8 cellular contexts compared by ENCODE assay signal in the genomic region with DNA sequence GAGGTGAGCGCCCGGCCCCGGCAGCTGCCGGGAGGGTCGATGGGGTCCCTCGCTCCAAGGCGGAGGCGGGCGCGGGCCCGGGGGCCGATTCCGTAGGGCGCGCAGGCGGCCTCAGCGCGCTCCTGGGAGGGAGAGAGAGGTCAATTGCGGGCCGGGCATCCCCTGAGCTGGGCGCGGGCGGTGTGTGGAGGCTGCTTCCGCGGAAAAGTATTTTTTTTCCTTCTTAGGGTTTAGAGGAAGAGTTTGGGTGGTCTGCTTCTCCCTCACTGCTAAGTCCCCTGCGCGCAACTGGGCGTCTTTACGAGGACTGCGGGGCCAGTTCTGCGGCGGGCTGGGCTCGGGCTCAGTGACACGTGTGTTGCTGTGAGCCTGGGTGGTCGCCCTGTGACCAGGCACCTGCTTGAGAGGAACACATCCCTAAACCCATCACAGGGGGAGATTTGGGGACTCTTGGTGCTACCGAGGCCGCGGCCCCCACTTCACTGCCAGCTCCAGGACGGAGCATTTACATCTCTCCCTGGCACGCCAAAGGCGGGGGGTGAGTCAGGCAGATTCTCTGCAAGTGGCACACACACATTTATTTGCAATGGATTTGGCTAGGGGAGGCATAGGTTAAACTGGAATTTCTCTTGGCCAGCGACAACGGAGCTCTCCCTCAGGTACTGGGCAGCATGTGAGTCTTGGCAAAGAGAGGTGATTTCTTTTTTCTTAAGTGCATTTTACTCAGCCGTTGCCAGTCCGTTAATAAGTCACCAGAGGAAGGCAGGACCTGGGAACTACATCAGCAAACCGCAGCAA.
A peak's percentile ranks its signal among the peaks of the same experiment; 100 is the strongest.
DNase-seq lines count a peak whose midpoint lies in the region; ATAC-seq, FAIRE-seq and TF ChIP-seq lines count a peak whose summit lies in the region.

No MANE protein-coding gene starts in this region.

- ATAC-seq in HG02973 (IDR thresholded peaks at IDR 0.05; ENCODE audit: unreplicated experiment) = peak; percentile 17
- ATAC-seq in activated B cell treated with CpG ODN at 0.5 μM for 24 hours (ENCODE audit: low read depth) = no peak
- peak; percentile 72 for ATAC-seq in mucosa of descending colon
- no peak for ATAC-seq in thoracic aorta (ENCODE audit: insufficient number of reproducible peaks, low FRiP score, low read depth)
- ATAC-seq in HG03039 (IDR thresholded peaks at IDR 0.05; ENCODE audit: unreplicated experiment) = no peak

- H2AFZ ChIP-seq in H1 (ENCODE audit: low read length) = peak overlapping the region; percentile 54; the same call in 1 of the 2 replicates

- H3K4me3 ChIP-seq in H1 (ENCODE audit: extremely low read depth in 1 of 4, insufficient read depth in 2 of 4, low read depth in 3 of 4, low read length in 4 of 4) (peak overlapping the region; percentile 59 to 86 (median 78)), mucosa of descending colon (peak overlapping the region; percentile 53), thoracic aorta (peak overlapping the region; percentile 87)

- no peak overlapping the region for H2BK15ac ChIP-seq in H1 (ENCODE audit: low read length)

- H3K27ac Mint-ChIP-seq in activated B cell treated with CpG ODN at 0.5 μM for 24 hours = no peak overlapping the region

- POLR2A ChIA-PET in activated B cell treated with CpG ODN at 0.5 μM for 24 hours (lab: Charles Lee) = interaction anchor here (0.6 to 0.8 kb wide), 3 partner anchors 217 to 507 kb away, joined by 3 to 4 read pairs (median 3); no protein-coding TSS in a partner anchor
- POLR2A ChIA-PET in H1 (lab: Charles Lee; ENCODE audit: partially characterized antibody) = interaction anchor here (1.6 kb wide), 1 partner anchor 194 kb away, joined by 5 read pairs; the partner anchor contains the start of gene DCK

- H2AK5ac ChIP-seq in H1 (ENCODE audit: low read depth, low read length) = no peak overlapping the region

- no peaks in the 10 kb centered on the region; the same call in 1 of the 2 replicates for H3K4me1 ChIP-seq in ES-I3 (ENCODE audit: insufficient read depth, low read length)
- 0 out of 7 replicates have a peak, but pooled peaks cover 0 to 4% (median 2%) of the 10 kb centered on the region in 4 experiments for H3K4me1 ChIP-seq in H1 (replicated peaks in 1 of 4; ENCODE audit: control insufficient read depth in 3 of 4, insufficient read depth in 4 of 4, low read length in 3 of 4)
- no peaks in the 10 kb centered on the region for H3K4me1 ChIP-seq in mucosa of descending colon (ENCODE audit: low read depth)
- peaks cover 4 to 24% of the 10 kb centered on the region in 2 donors for H3K4me1 ChIP-seq in thoracic aorta (ENCODE audit: control insufficient read depth in 1 of 2, low read depth in 2 of 2)

- H3K36me3 Mint-ChIP-seq in activated B cell treated with CpG ODN at 0.5 μM for 24 hours (ENCODE audit: low read depth) = no peaks in the 10 kb centered on the region

- no peak for TF ChIP-seq EP300 in H1 (IDR thresholded peaks at IDR 0.05; ENCODE audit: borderline replicate concordance in 1 of 2, low read depth in 2 of 2, low read length in 2 of 2)

- WGBS in H1 (ENCODE audit: extremely low coverage in 1 of 2, insufficient coverage in 1 of 2, insufficient read length in 1 of 2, insufficient replicate concordance in 2 of 2, low coverage in 1 of 2, low lambda C conversion rate in 2 of 2, missing lambda C conversion rate in 1 of 2), 2 experiments = 3% methylated on average over 17 of the region's 46 CpGs; no CpG with 5 or more reads in 1 of the 2 experiments

- CTCF ChIA-PET in activated B cell treated with CpG ODN at 0.5 μM for 24 hours (lab: Charles Lee) (no interaction called here), H1 (lab: Charles Lee; ENCODE audit: partially characterized antibody) (interaction anchor here (0.5 to 1.4 kb wide), 9 partner anchors 13 to 535 kb away, joined by 3 to 5 read pairs (median 3); no protein-coding TSS in a partner anchor)

- no peaks in the 10 kb centered on the region for H4K20me1 ChIP-seq in H1 (replicated peaks in 1 of 2; ENCODE audit: control insufficient read depth in 1 of 2, insufficient read depth in 2 of 2, low read length in 2 of 2)

- H4K91ac ChIP-seq in H1 (replicated peaks; ENCODE audit: insufficient read length, low read length) = no peak overlapping the region

- no peaks in the 10 kb centered on the region for H3K36me3 ChIP-seq in ES-I3 (ENCODE audit: insufficient read depth, low read length)
- H3K36me3 ChIP-seq in H1 (ENCODE audit: control insufficient read depth in 2 of 4, insufficient read depth in 4 of 4, low read length in 3 of 4) = no peaks in the 10 kb centered on the region
- H3K36me3 ChIP-seq in mucosa of descending colon (ENCODE audit: low read depth) = no peaks in the 10 kb centered on the region
- no peaks in the 10 kb centered on the region for H3K36me3 ChIP-seq in thoracic aorta

- peak overlapping the region; percentile 18; the same call in 1 of the 2 replicates for H2BK12ac ChIP-seq in H1 (ENCODE audit: low read depth, low read length)

- no peaks in the 10 kb centered on the region for H3K79me1 ChIP-seq in H1 (ENCODE audit: low read depth, low read length)

- H3K27me3 ChIP-seq in H1 (replicated peaks in 1 of 4; ENCODE audit: control insufficient read depth in 3 of 4, extremely low read depth in 1 of 4, insufficient read depth in 3 of 4, low read length in 3 of 4) (peaks cover 3 to 27% (median 17%) of the 10 kb centered on the region in 4 experiments), thoracic aorta (replicated peaks; ENCODE audit: insufficient read depth) (no peaks in the 10 kb centered on the region)

- H3K9ac ChIP-seq in ES-I3 (ENCODE audit: low read depth, low read length) (peak overlapping the region; percentile 88), H1 (replicated peaks in 1 of 4; ENCODE audit: extremely low read depth in 1 of 4, low read depth in 3 of 4, low read length in 3 of 4) (peak overlapping the region in 1 of 4 experiments; percentile 1; a peak in 1 of 7 replicates)

- no peak overlapping the region for H2BK20ac ChIP-seq in H1 (ENCODE audit: low read length)

- DNase-seq in activated B cell treated with CpG ODN at 0.5 μM for 24 hours (peak; percentile 26), H1 (ENCODE audit: low read depth in 1 of 2, low spot score in 2 of 2) (peak in 1 of 2 experiments; percentile 73), mucosa of descending colon (peak; percentile 63 to 68 (median 68)), thoracic aorta (ENCODE audit: low spot score) (no peak), globus pallidus (ENCODE audit: low spot score) (no peak)

- H3K23ac ChIP-seq in H1 (ENCODE audit: insufficient read length) = no peak overlapping the region

- no peaks in the 10 kb centered on the region for H3K79me2 ChIP-seq in H1 (ENCODE audit: control insufficient read depth in 1 of 2, insufficient read depth in 2 of 2, low read length in 2 of 2)

- H3K27ac ChIP-seq in H1 (ENCODE audit: low read depth, low read length) (no peak overlapping the region), thoracic aorta (peak overlapping the region; percentile 65 to 69)

- no peaks in the 10 kb centered on the region for H3K9me3 Mint-ChIP-seq in activated B cell treated with CpG ODN at 0.5 μM for 24 hours

- no peak overlapping the region for H4K5ac ChIP-seq in H1 (ENCODE audit: insufficient read length, low read depth, low read length)

- H2BK5ac ChIP-seq in H1 (ENCODE audit: low read depth, low read length) = no peak overlapping the region

- TF ChIP-seq CTCF in activated B cell treated with CpG ODN at 0.5 μM for 24 hours (IDR thresholded peaks at IDR 0.05) (no peak), H1 (IDR thresholded peaks at IDR 0.05; ENCODE audit: control extremely low read depth in 1 of 3, insufficient read depth in 1 of 3, low read depth in 1 of 3, low read length in 3 of 3) (no peak), mucosa of descending colon (IDR thresholded peaks at IDR 0.05) (no peak), thoracic aorta (IDR thresholded peaks at IDR 0.05) (no peak)

- H4K8ac ChIP-seq in H1 (ENCODE audit: extremely low read depth, insufficient read depth, low read length) = peak overlapping the region; percentile 28

- peak overlapping the region; percentile 93 to 98 for H3K4me2 ChIP-seq in H1 (ENCODE audit: insufficient read depth in 1 of 2, low read depth in 2 of 2, low read length in 2 of 2)

- no peak overlapping the region for H3K4ac ChIP-seq in H1 (replicated peaks; ENCODE audit: insufficient read length, low read depth, low read length)

- no peak overlapping the region for H3K14ac ChIP-seq in H1 (ENCODE audit: insufficient read length)

- peak overlapping the region; percentile 80 for H3K4me3 Mint-ChIP-seq in activated B cell treated with CpG ODN at 0.5 μM for 24 hours

- FAIRE-seq in H1 (lab: Jason Lieb, UNC) = no peak

- TF ChIP-seq POLR2A in H1 (IDR thresholded peaks at IDR 0.05; ENCODE audit: control extremely low read depth in 1 of 2, low read depth in 2 of 2, low read length in 2 of 2) = no peak

- TF ChIP-seq RAD21 in H1 (IDR thresholded peaks at IDR 0.05 in 1 of 2, conservative IDR thresholded peaks at IDR 0.05 in 1 of 2; ENCODE audit: low read depth in 2 of 2, low read length in 2 of 2) = no peak

- H3K27me3 Mint-ChIP-seq in activated B cell treated with CpG ODN at 0.5 μM for 24 hours = peaks cover 49% of the 10 kb centered on the region

- no peak overlapping the region for H2BK120ac ChIP-seq in H1 (replicated peaks; ENCODE audit: low read depth, low read length)

- H3K18ac ChIP-seq in H1 (ENCODE audit: extremely low read depth, low read length) = no peak overlapping the region

- peaks cover 26% of the 10 kb centered on the region for H3K4me1 Mint-ChIP-seq in activated B cell treated with CpG ODN at 0.5 μM for 24 hours

- intact Hi-C loops in activated B cell treated with CpG ODN at 0.5 μM for 24 hours (cut with micrococcal nuclease) (loop anchor here (10.0 kb wide), 2 partner anchors 193 to 353 kb away; partner anchors contain the start of genes DCK and GRSF1), mucosa of descending colon (cut with DNase I, micrococcal nuclease) (no loop called here)

- H3K9me3 ChIP-seq in ES-I3 (ENCODE audit: control insufficient read depth, insufficient read depth, low read length) (no peaks in the 10 kb centered on the region), H1 (ENCODE audit: insufficient read depth in 2 of 2, low read depth in 1 of 2, low read length in 1 of 2) (no peaks in the 10 kb centered on the region), mucosa of descending colon (no peaks in the 10 kb centered on the region), thoracic aorta (no peaks in the 10 kb centered on the region)

- no peak overlapping the region for H3K56ac ChIP-seq in H1 (replicated peaks; ENCODE audit: insufficient read length, low read depth, low read length)

- H3K23me2 ChIP-seq in H1 (ENCODE audit: low read depth, low read length) = peaks cover 9% of the 10 kb centered on the region

TF ChIP-seq in H1, 55 proteins besides CTCF, POLR2A, EP300 and RAD21 (continues in another document):
- TF ChIP-seq SIX5 (IDR thresholded peaks at IDR 0.05; ENCODE audit: low read depth, low read length) (no peak), SAP30 (IDR thresholded peaks at IDR 0.05; ENCODE audit: insufficient read depth, insufficient replicate concordance, low read length) (peak; percentile 22), KDM4A (IDR thresholded peaks at IDR 0.05; ENCODE audit: low read depth, low read length, severe bottlenecking) (peak; percentile 95)
- TF ChIP-seq, protein P1, sequence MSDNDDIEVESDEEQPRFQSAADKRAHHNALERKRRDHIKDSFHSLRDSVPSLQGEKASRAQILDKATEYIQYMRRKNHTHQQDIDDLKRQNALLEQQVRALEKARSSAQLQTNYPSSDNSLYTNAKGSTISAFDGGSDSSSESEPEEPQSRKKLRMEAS (IDR thresholded peaks at IDR 0.05) = peak; percentile 58

Comparison
In these comparisons a context has a peak if more than half of its experiments do, and no peak if none do; other contexts are left out.
1. ATAC-seq: peak in HG02973 (single experiment) and mucosa of descending colon (single experiment); none in activated B cell treated with CpG ODN at 0.5 μM for 24 hours (single experiment), thoracic aorta (single experiment) and HG03039 (single experiment).
2. DNase-seq: peak in activated B cell treated with CpG ODN at 0.5 μM for 24 hours (single experiment) and mucosa of descending colon (3 of 3); none in thoracic aorta (single experiment) and globus pallidus (single experiment).
3. Peak in every context shown above with its lines, with median percentiles within 50 percentile points of each other: H3K4me3 ChIP-seq.